8 cellular contexts compared by ENCODE assay signal in the genomic region with DNA sequence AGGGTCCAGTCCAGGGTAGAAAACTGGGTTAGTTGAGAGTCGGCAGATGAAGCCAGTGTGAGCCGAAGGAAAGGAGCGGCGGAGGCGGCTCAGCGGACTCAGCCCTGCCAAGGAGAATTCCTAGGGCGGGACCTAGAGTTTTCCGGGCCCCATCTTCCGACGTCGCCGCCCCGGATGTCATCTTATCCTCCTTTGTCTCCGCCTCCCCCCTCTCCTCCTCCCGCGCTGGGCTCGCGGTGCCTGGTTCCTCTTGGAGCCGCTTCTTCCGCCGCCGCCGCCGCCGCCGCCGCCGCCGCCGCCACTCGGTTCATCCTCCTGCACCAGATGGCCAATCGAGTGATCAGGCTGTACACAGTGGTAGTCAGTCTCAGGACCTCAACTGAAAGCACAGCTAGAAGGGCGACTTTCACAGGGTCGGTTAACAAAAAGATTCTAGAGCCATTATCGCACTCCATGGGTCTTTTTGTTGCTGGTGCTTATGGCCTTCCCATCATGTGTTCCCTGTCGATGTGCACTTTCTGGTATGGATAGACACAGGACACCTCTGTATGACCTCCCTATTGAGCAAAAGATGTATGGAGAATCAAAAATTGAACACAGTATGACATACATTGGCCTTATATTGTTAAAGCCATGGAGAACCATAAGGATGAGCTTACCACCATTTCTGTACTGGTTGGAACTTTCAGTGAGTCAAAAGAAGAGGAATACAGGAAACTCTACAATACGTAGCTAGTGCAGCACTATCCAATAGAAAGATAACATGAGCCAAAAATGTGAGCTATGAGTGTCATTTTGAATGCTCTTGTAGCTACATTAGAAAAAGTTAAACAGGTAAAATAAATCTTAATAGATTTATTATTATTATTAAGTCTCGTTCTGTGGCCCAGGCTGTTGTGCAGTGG. TPM values are rescaled to one million over a fixed set of nuclear protein-coding genes. Genes with fewer than 3 reads are reported as not detected.
A peak's percentile ranks its signal among the peaks of the same experiment; 100 is the strongest.
DNase-seq lines count a peak whose midpoint lies in the region; FAIRE-seq lines count a peak whose summit lies in the region.

No MANE protein-coding gene starts in this region.

- peak; percentile 92 for FAIRE-seq in G401.6 (lab: Jason Lieb, UNC)

- peak overlapping the region; percentile 45 for H3K4me3 ChIP-seq in MG63
- H3K4me3 ChIP-seq in neuron (ENCODE audit: low read length), result peak overlapping the region; percentile 60

- peak; percentile 87 for DNase-seq in HCEC 1CT
- peak; percentile 90 for DNase-seq in MG63
- peak; percentile 40 for DNase-seq in SHP77 treated with DMSO at 0.1 percent for 48 hours (lab: John Stamatoyannopoulos, UW)
- peak; percentile 7 for DNase-seq in activated gamma-delta T cell treated with anti-CD3 and anti-CD28 coated beads, Interleukin-2, amount 50 U/mL, for 16 hours (ENCODE audit: low read depth)
- peak; percentile 68 for DNase-seq in foreskin melanocyte

- no peaks in the 10 kb centered on the region for H3K27me3 ChIP-seq in MG63
- H3K27me3 ChIP-seq in neuron (ENCODE audit: insufficient read depth, low read length), result no peaks in the 10 kb centered on the region

- peaks cover 3% of the 10 kb centered on the region for H3K4me1 ChIP-seq in neuron (ENCODE audit: insufficient read depth, low read length)

- peak overlapping the region; percentile 50 for H2AFZ ChIP-seq in neuron (ENCODE audit: low read depth, low read length)

- H3K27ac ChIP-seq in temporal lobe (ENCODE audit: low read depth, low read length), result peak overlapping the region; percentile 85

- H3K36me3 ChIP-seq in MG63 (no peaks in the 10 kb centered on the region), neuron (ENCODE audit: insufficient read depth, low read length) (no peaks in the 10 kb centered on the region)

- no peaks in the 10 kb centered on the region for H3K9me3 ChIP-seq in MG63
- H3K9me3 ChIP-seq in neuron (ENCODE audit: low read length), result no peaks in the 10 kb centered on the region

RNA-seq across cellular contexts. Expression of gene THOC2, which starts 32.4 kb away (rescaled TPM):
- 29.8 and 30.6 TPM in 2 replicates for total RNA-seq in MG63 (2014; rRNA removed; shearing (Covaris generic); ENCODE audit: low replicate concordance)
- total RNA-seq in temporal lobe, result 72.3 TPM

Comparison
In these comparisons a context has a peak if more than half of its experiments do, and no peak if none do; other contexts are left out.
1. Peak in every context shown above with its lines: DNase-seq, H3K4me3 ChIP-seq and H3K27ac ChIP-seq.
2. DNase-seq: peak in every context shown above with its lines; median percentile 90 in MG63; 87 in HCEC 1CT; 68 in foreskin melanocyte; 40 in SHP77 treated with DMSO at 0.1 percent for 48 hours; 7 in activated gamma-delta T cell treated with anti-CD3 and anti-CD28 coated beads, Interleukin-2, amount 50 U/mL, for 16 hours.